In genomic region chr18:47184419-47185050, GRCh38 we compare ENCODE assay signal across 12 cellular contexts. TPM values are rescaled to one million over a fixed set of nuclear protein-coding genes. Genes with fewer than 3 reads are reported as not detected.
DNase-seq lines count a peak whose midpoint lies in the region; ATAC-seq, FAIRE-seq and TF ChIP-seq lines count a peak whose summit lies in the region.
"Had no signal": no experiment of that assay in that cellular context is flagged by ENCODE, and none has a peak within 500 bp of the region (broad histone marks: within the 10 kb centered on the region; RNA-seq: fewer than 3 reads in every experiment).

No MANE protein-coding gene starts in this region.

- H3K27ac ChIP-seq in HepG2 (ENCODE audit: extremely low read length, insufficient read depth, low read length): no peak overlapping the region
- H3K27ac ChIP-seq: thyroid gland had no signal

- H2AFZ ChIP-seq in HepG2 (ENCODE audit: low read length): no peak overlapping the region

- TF ChIP-seq EP300 in HepG2 (IDR thresholded peaks at IDR 0.05; ENCODE audit: low read depth in 2 of 2, low read length in 2 of 2) (no peak), HepG2 (CRISPR knock-in tag; IDR thresholded peaks at IDR 0.05; ENCODE audit: borderline replicate concordance) (no peak)

- H3K4me2 ChIP-seq in HepG2 (ENCODE audit: low read depth, low read length): no peak overlapping the region

- DNase-seq in NCI-H1092 (lab: John Stamatoyannopoulos, UW) (peak; percentile 4), NCI-H1092 treated with DMSO at 0.1 percent for 48 hours (lab: John Stamatoyannopoulos, UW) (no peak), LHCN-M2 (ENCODE audit: low read depth) (peak; percentile 49), adipocyte (ENCODE audit: low read depth) (peak; percentile 2), HepG2 (ENCODE audit: low spot score) (peak; percentile 52)
- DNase-seq in effector CD4-positive, alpha-beta T cell: no peak
- DNase-seq: activated T-cell treated with anti-CD3 and anti-CD28 coated beads, Interleukin-2, amount 50 U/mL, for 72 hours; GOT3 had no signal

- no peaks in the 10 kb centered on the region for H3K36me3 ChIP-seq in adipocyte (ENCODE audit: control insufficient read depth, insufficient read depth, low read length, severe bottlenecking)
- no peaks in the 10 kb centered on the region for H3K36me3 ChIP-seq in HepG2 (replicated peaks in 1 of 2; ENCODE audit: control insufficient read depth in 1 of 2, insufficient read depth in 2 of 2, low read length in 2 of 2)
- H3K36me3 ChIP-seq: thyroid gland had no signal

- CTCF ChIA-PET in HepG2 (lab: Yijun Ruan, JAX; ENCODE audit: low intra/inter-chr PET ratio, low total read pairs): no interaction called here

- H3K27me3 ChIP-seq in adipocyte (replicated peaks; ENCODE audit: control insufficient read depth, insufficient read depth, low read length) (peaks cover 10% of the 10 kb centered on the region), HepG2 (ENCODE audit: control insufficient read depth in 1 of 2, insufficient read depth in 2 of 2, low read length in 2 of 2) (peaks cover 0 to 7% of the 10 kb centered on the region in 2 experiments; a peak in 1 of 5 replicates)
- H3K27me3 ChIP-seq: thyroid gland had no signal

- TF ChIP-seq POLR2A in HepG2 (IDR thresholded peaks at IDR 0.05; ENCODE audit: insufficient read depth in 1 of 2, low read depth in 2 of 2, low read length in 2 of 2): no peak

- FAIRE-seq in HepG2 (lab: Jason Lieb, UNC): no peak
- FAIRE-seq: A204.1 had no signal

- H4K20me1 ChIP-seq in HepG2 (ENCODE audit: insufficient read depth, low read length): no peaks in the 10 kb centered on the region

- peaks cover 6% of the 10 kb centered on the region for H3K9me3 ChIP-seq in adipocyte (ENCODE audit: control insufficient read depth, low read length)
- H3K9me3 ChIP-seq in HepG2 (ENCODE audit: low read length): peaks cover 14% of the 10 kb centered on the region
- H3K9me3 ChIP-seq: thyroid gland had no signal

- in situ Hi-C loops in HepG2 (cut with HindIII; ENCODE audit: extremely low pct_ligation_motif_present, low pct_unique_long_range_greater_than_20kb): no loop called here

- no peak for ATAC-seq in HepG2
- no peak for ATAC-seq in GM21526 (IDR thresholded peaks at IDR 0.05; ENCODE audit: low FRiP score, unreplicated experiment)
- no peak for ATAC-seq in HG03342 (IDR thresholded peaks at IDR 0.05; ENCODE audit: unreplicated experiment)
- ATAC-seq: activated T-cell treated with anti-CD3 and anti-CD28 coated beads, Interleukin-2, amount 50 U/mL, for 72 hours had no signal

- no peak overlapping the region for H3K9ac ChIP-seq in adipocyte (ENCODE audit: low read length)
- no peak overlapping the region for H3K9ac ChIP-seq in HepG2 (ENCODE audit: insufficient read depth, low read depth, low read length)

- H3K4me3 ChIP-seq in adipocyte (ENCODE audit: low read length): no peak overlapping the region
- no peak overlapping the region for H3K4me3 ChIP-seq in HepG2 (replicated peaks in 1 of 3; ENCODE audit: insufficient read depth in 1 of 3, low read depth in 2 of 3, low read length in 3 of 3)
- H3K4me3 ChIP-seq: thyroid gland had no signal

- TF ChIP-seq CTCF in HepG2 (CRISPR knock-in tag; IDR thresholded peaks at IDR 0.05): no peak

- H3K4me1 ChIP-seq in adipocyte (ENCODE audit: control insufficient read depth, insufficient read depth, low read length) (no peaks in the 10 kb centered on the region), HepG2 (ENCODE audit: insufficient read depth, low read length) (no peaks in the 10 kb centered on the region)
- H3K4me1 ChIP-seq: thyroid gland had no signal

- no peaks in the 10 kb centered on the region for H3K79me2 ChIP-seq in HepG2 (ENCODE audit: insufficient read depth, low read length)

- intact Hi-C loops in HepG2 (cut with micrococcal nuclease; ENCODE audit: unreplicated experiment): no loop called here

- POLR2A ChIA-PET in HepG2 (lab: Yijun Ruan, JAX): interaction anchor here (0.7 kb wide), 1 partner anchor 35 kb away, joined by 3 read pairs; the partner anchor contains the start of gene HDHD2

- no TSS peak for BruUV-seq in HepG2 (replicated peaks; lab: Mats Ljungman, UMichigan)

- TF ChIP-seq RAD21 in HepG2 (CRISPR knock-in tag; IDR thresholded peaks at IDR 0.05): no peak

- WGBS in HepG2 (ENCODE audit: low lambda C conversion rate): 42% methylated on average over 5 of the region's 5 CpGs

TF ChIP-seq in HepG2, 621 proteins besides CTCF, POLR2A, EP300 and RAD21 (continues in another document):
- TF ChIP-seq FOSL2 (CRISPR knock-in tag; IDR thresholded peaks at IDR 0.05) (0 out of 2 replicates have a peak, but pooled peaks have one; percentile 22), FOXK1 (CRISPR knock-in tag; IDR thresholded peaks at IDR 0.05; ENCODE audit: borderline replicate concordance, low read depth) (peak; percentile 34; the same call in 1 of the 2 replicates), SOX13 (IDR thresholded peaks at IDR 0.05) (no peak), SOX13 (CRISPR knock-in tag; conservative IDR thresholded peaks at IDR 0.05 in 1 of 2, IDR thresholded peaks at IDR 0.05 in 1 of 2) (peak in 1 of 2 experiments; percentile 32; a peak in 1 of 4 replicates), ZNF503 (CRISPR knock-in tag; IDR thresholded peaks at IDR 0.05) (no peak), NFE2L2 (IDR thresholded peaks at IDR 0.05; ENCODE audit: low read length) (peak; percentile 96), MAFK (conservative IDR thresholded peaks at IDR 0.05 in 1 of 2, IDR thresholded peaks at IDR 0.05 in 1 of 2; ENCODE audit: low read length in 2 of 2) (peak; percentile 81 to 91)

RNA-seq across cellular contexts. Expression of gene IER3IP1, which starts 8.4 kb away (rescaled TPM):
- total RNA-seq in LHCN-M2 (2014; rRNA removed): 29.2 and 29.6 TPM in 2 replicates
- 30.4 TPM for polyA plus RNA-seq in LHCN-M2 (2012)
- 26.1 and 26.2 TPM in 2 replicates for total RNA-seq in HepG2 (2016; rRNA removed; fragmentation: Illumina TruSeq; extraction: Trizol)
- total RNA-seq in HepG2 (2016; cell fraction: cytosol; rRNA removed; fragmentation: Illumina TruSeq; extraction: Trizol; ENCODE audit: low read depth): 15.0 and 16.3 TPM in 2 replicates
- total RNA-seq in HepG2 (2016; cell fraction: insoluble cytoplasmic fraction; rRNA removed; fragmentation: Illumina TruSeq; extraction: Trizol): 25.1 and 28.6 TPM in 2 replicates
- total RNA-seq in HepG2 (2016; cell fraction: membrane; rRNA removed; fragmentation: Illumina TruSeq; extraction: Trizol): 25.1 and 26.0 TPM in 2 replicates
- total RNA-seq in HepG2 (2016; cell fraction: nucleus; rRNA removed; fragmentation: Illumina TruSeq; extraction: Trizol): 26.2 and 27.9 TPM in 2 replicates
- polyA plus RNA-seq in HepG2 (2011; rRNA removed): 15.9 and 18.7 TPM in 2 replicates
- 8.1 and 11.3 TPM in 2 replicates for polyA plus RNA-seq in HepG2 (2011; cell fraction: cytosol; rRNA removed)
- polyA plus RNA-seq in HepG2 (2011; cell fraction: nucleus; rRNA removed): 3.7 and 4.1 TPM in 2 replicates
- polyA plus RNA-seq in HepG2 (2012): 21.6 and 26.1 TPM in 2 replicates
- polyA plus RNA-seq in HepG2 (2016; cell fraction: cytosol; fragmentation: Illumina TruSeq; extraction: Trizol; ENCODE audit: low read depth): 14.6 and 21.9 TPM in 2 replicates
- 33.0 and 37.4 TPM in 2 replicates for polyA plus RNA-seq in HepG2 (2016; cell fraction: insoluble cytoplasmic fraction; fragmentation: Illumina TruSeq; extraction: Trizol; ENCODE audit: low read depth)
- polyA plus RNA-seq in HepG2 (2016; cell fraction: membrane; fragmentation: Illumina TruSeq; extraction: Trizol; ENCODE audit: low read depth): 24.5 and 27.7 TPM in 2 replicates
- polyA plus RNA-seq in HepG2 (2016; cell fraction: nucleus; fragmentation: Illumina TruSeq; extraction: Trizol; ENCODE audit: insufficient read depth, low read depth): 37.8 and 39.9 TPM in 2 replicates
- 20.3 and 22.3 TPM in 2 replicates for polyA minus RNA-seq in HepG2 (2011; rRNA and poly(A)+ RNA removed; ENCODE audit: low replicate concordance)
- 6.0 and 8.3 TPM in 2 replicates for polyA minus RNA-seq in HepG2 (2011; cell fraction: cytosol; rRNA and poly(A)+ RNA removed)
- 13.1 and 18.8 TPM in 2 replicates for polyA minus RNA-seq in HepG2 (2011; cell fraction: nucleus; rRNA and poly(A)+ RNA removed)

RNA-seq across cellular contexts. Expression of gene HDHD2, which starts 34.2 kb away (rescaled TPM):
- total RNA-seq in LHCN-M2 (2014; rRNA removed) (21.5 and 23.3 TPM in 2 replicates), HepG2 (2016; rRNA removed; fragmentation: Illumina TruSeq; extraction: Trizol) (34.7 and 44.4 TPM in 2 replicates)
- polyA plus RNA-seq in LHCN-M2 (2012): 19.0 TPM
- total RNA-seq in HepG2 (2016; cell fraction: cytosol; rRNA removed; fragmentation: Illumina TruSeq; extraction: Trizol; ENCODE audit: low read depth): 9.1 and 12.0 TPM in 2 replicates
- 34.3 and 42.2 TPM in 2 replicates for total RNA-seq in HepG2 (2016; cell fraction: insoluble cytoplasmic fraction; rRNA removed; fragmentation: Illumina TruSeq; extraction: Trizol)
- 27.4 and 28.2 TPM in 2 replicates for total RNA-seq in HepG2 (2016; cell fraction: membrane; rRNA removed; fragmentation: Illumina TruSeq; extraction: Trizol)
- 29.6 and 30.5 TPM in 2 replicates for total RNA-seq in HepG2 (2016; cell fraction: nucleus; rRNA removed; fragmentation: Illumina TruSeq; extraction: Trizol)
- 10.0 and 10.2 TPM in 2 replicates for polyA plus RNA-seq in HepG2 (2011; rRNA removed)
- polyA plus RNA-seq in HepG2 (2011; cell fraction: cytosol; rRNA removed): 7.2 and 7.7 TPM in 2 replicates
- polyA plus RNA-seq in HepG2 (2011; cell fraction: nucleus; rRNA removed): 10.1 and 18.2 TPM in 2 replicates
- polyA plus RNA-seq in HepG2 (2012): 20.1 and 20.4 TPM in 2 replicates
- polyA plus RNA-seq in HepG2 (2016; cell fraction: cytosol; fragmentation: Illumina TruSeq; extraction: Trizol; ENCODE audit: low read depth): 9.0 and 12.5 TPM in 2 replicates
- polyA plus RNA-seq in HepG2 (2016; cell fraction: insoluble cytoplasmic fraction; fragmentation: Illumina TruSeq; extraction: Trizol; ENCODE audit: low read depth): 46.1 and 52.4 TPM in 2 replicates
- 21.3 and 23.3 TPM in 2 replicates for polyA plus RNA-seq in HepG2 (2016; cell fraction: membrane; fragmentation: Illumina TruSeq; extraction: Trizol; ENCODE audit: low read depth)
- 37.9 and 40.9 TPM in 2 replicates for polyA plus RNA-seq in HepG2 (2016; cell fraction: nucleus; fragmentation: Illumina TruSeq; extraction: Trizol; ENCODE audit: insufficient read depth, low read depth)
- polyA minus RNA-seq in HepG2 (2011; rRNA and poly(A)+ RNA removed; ENCODE audit: low replicate concordance): 12.7 TPM in 2 replicates
- polyA minus RNA-seq in HepG2 (2011; cell fraction: cytosol; rRNA and poly(A)+ RNA removed): 8.6 and 14.9 TPM in 2 replicates
- polyA minus RNA-seq in HepG2 (2011; cell fraction: nucleus; rRNA and poly(A)+ RNA removed): 34.9 and 40.7 TPM in 2 replicates

Comparison
In these comparisons a context has a peak if more than half of its experiments do, and no peak if none do; other contexts are left out.
1. DNase-seq: peak in NCI-H1092 (single experiment), LHCN-M2 (single experiment), adipocyte (single experiment) and HepG2 (single experiment); none in NCI-H1092 treated with DMSO at 0.1 percent for 48 hours (single experiment) and effector CD4-positive, alpha-beta T cell (single experiment).